Comparison of ENCODE assay signal across 17 cellular contexts in genomic region chr3:176967525-176967924, GRCh38.
DNase-seq lines count a peak whose midpoint lies in the region; ATAC-seq and TF ChIP-seq lines count a peak whose summit lies in the region.
"Had no signal": no experiment of that assay in that cellular context is flagged by ENCODE, and none has a peak within 500 bp of the region (broad histone marks: within the 10 kb centered on the region; RNA-seq: fewer than 3 reads in every experiment).

No MANE protein-coding gene starts in this region.

- H3K9me3 ChIP-seq in mammary epithelial cell (replicated peaks; ENCODE audit: insufficient read depth, low read length) = no peaks in the 10 kb centered on the region
- no peaks in the 10 kb centered on the region for H3K9me3 ChIP-seq in breast epithelium
- no peaks in the 10 kb centered on the region for H3K9me3 ChIP-seq in PC-9 (ENCODE audit: insufficient read depth, low read depth)
- H3K9me3 ChIP-seq in adrenal gland (replicated peaks in 1 of 3) = no peaks in the 10 kb centered on the region
- H3K9me3 ChIP-seq in MG63 = no peaks in the 10 kb centered on the region

- no peak overlapping the region for H3K4me3 ChIP-seq in mammary epithelial cell (replicated peaks in 1 of 3; ENCODE audit: insufficient read depth in 1 of 3, low read depth in 2 of 3, low read length in 3 of 3)
- H3K4me3 ChIP-seq in breast epithelium = no peak overlapping the region
- no peak overlapping the region for H3K4me3 ChIP-seq in PC-9
- no peak overlapping the region for H3K4me3 ChIP-seq in choroid plexus epithelial cell (ENCODE audit: low read depth, low read length)
- no peak overlapping the region for H3K4me3 ChIP-seq in adrenal gland
- H3K4me3 ChIP-seq in MG63 = no peak overlapping the region

- H3K27me3 ChIP-seq in mammary epithelial cell (ENCODE audit: insufficient read depth, low read length) (no peaks in the 10 kb centered on the region), breast epithelium (no peaks in the 10 kb centered on the region), PC-9 (ENCODE audit: insufficient read depth, low read depth) (no peaks in the 10 kb centered on the region), adrenal gland (no peaks in the 10 kb centered on the region), MG63 (no peaks in the 10 kb centered on the region)

- BruUV-seq in mammary epithelial cell (replicated peaks; lab: Mats Ljungman, UMichigan) (no TSS peak), PC-9 (replicated peaks; lab: Mats Ljungman, UMichigan) (no TSS peak)

- no peaks in the 10 kb centered on the region for H3F3A ChIP-seq in PC-9 (ENCODE audit: insufficient read depth, low read depth)

- H2AFZ ChIP-seq in mammary epithelial cell (ENCODE audit: low read depth, low read length) = no peak overlapping the region
- H2AFZ ChIP-seq in PC-9 = no peak overlapping the region

- dilution Hi-C loops in mammary epithelial cell (cut with HindIII; ENCODE audit: low sequenced_read_pairs) = no loop called here

- WGBS in mammary epithelial cell (ENCODE audit: low coverage, missing lambda C conversion rate) = 60% methylated on average over 2 of the region's 2 CpGs
- WGBS in adrenal gland, 4 donors = 81 to 90% (median 85%) methylated on average over 2 of the region's 2 CpGs

- H3K27ac ChIP-seq in mammary epithelial cell (ENCODE audit: insufficient read depth, low read depth, low read length) (no peak overlapping the region), breast epithelium (no peak overlapping the region), PC-9 (no peak overlapping the region), adrenal gland (no peak overlapping the region)
- H3K27ac ChIP-seq: 22Rv1, HL-60, KMS-11 had no signal

- no peak for ATAC-seq in GM21717 (IDR thresholded peaks at IDR 0.05; ENCODE audit: unreplicated experiment)

- TF ChIP-seq POLR2A in breast epithelium (IDR thresholded peaks at IDR 0.05) (no peak), adrenal gland (IDR thresholded peaks at IDR 0.05) (no peak)

- H3K9me2 ChIP-seq in PC-9 (ENCODE audit: insufficient read depth) = 0 out of 2 replicates have a peak, but pooled peaks cover 4% of the 10 kb centered on the region

- H3K79me2 ChIP-seq in mammary epithelial cell (ENCODE audit: insufficient read depth, low read length) (no peaks in the 10 kb centered on the region), PC-9 (ENCODE audit: low read depth) (no peaks in the 10 kb centered on the region)

- in situ Hi-C loops in mammary epithelial cell (cut with MboI; ENCODE audit: low sequenced_read_pairs in 2 of 2) = no loop called here

- no peak overlapping the region for H3K9ac ChIP-seq in mammary epithelial cell (ENCODE audit: insufficient read depth, low read length)
- H3K9ac ChIP-seq: KMS-11 had no signal

- intact Hi-C loops in mammary epithelial cell (cut with micrococcal nuclease) (no loop called here), breast epithelium (cut with DNase I; ENCODE audit: low total_unique reads) (no loop called here), PC-9 (cut with micrococcal nuclease; ENCODE audit: unreplicated experiment) (loop anchor here (10.0 kb wide), 1 partner anchor 387 kb away; no protein-coding TSS in a partner anchor), adrenal gland (cut with DNase I) (no loop called here)

- TF ChIP-seq CTCF in mammary epithelial cell (conservative IDR thresholded peaks at IDR 0.05 in 1 of 2, IDR thresholded peaks at IDR 0.05 in 1 of 2; ENCODE audit: extremely low read depth in 1 of 2, insufficient read depth in 1 of 2, low read depth in 1 of 2, low read length in 2 of 2) (no peak), breast epithelium (IDR thresholded peaks at IDR 0.05) (no peak), PC-9 (conservative IDR thresholded peaks at IDR 0.05) (no peak), choroid plexus epithelial cell (conservative IDR thresholded peaks at IDR 0.05; ENCODE audit: low read depth, low read length) (no peak), adrenal gland (IDR thresholded peaks at IDR 0.05) (no peak)

- H3K36me3 ChIP-seq in mammary epithelial cell (ENCODE audit: insufficient read depth, low read length) = no peaks in the 10 kb centered on the region
- H3K36me3 ChIP-seq in breast epithelium = no peaks in the 10 kb centered on the region
- no peaks in the 10 kb centered on the region for H3K36me3 ChIP-seq in PC-9 (ENCODE audit: low read depth)
- no peaks in the 10 kb centered on the region for H3K36me3 ChIP-seq in adrenal gland (replicated peaks in 1 of 2)
- H3K36me3 ChIP-seq in MG63 = no peaks in the 10 kb centered on the region

- H3K4me2 ChIP-seq in mammary epithelial cell (ENCODE audit: insufficient read depth, low read depth, low read length) = no peak overlapping the region
- H3K4me2 ChIP-seq in PC-9 = 0 out of 2 replicates have a peak overlapping the region, but pooled peaks have one; percentile 1
- H3K4me2 ChIP-seq: KMS-11 had no signal

- H3K4me1 ChIP-seq in mammary epithelial cell (ENCODE audit: insufficient read depth, low read length) (peaks cover 9% of the 10 kb centered on the region), breast epithelium (no peaks in the 10 kb centered on the region), PC-9 (replicated peaks; ENCODE audit: insufficient read depth) (peaks cover 9% of the 10 kb centered on the region), adrenal gland (replicated peaks in 1 of 2) (no peaks in the 10 kb centered on the region)

- DNase-seq in mammary epithelial cell (peak; percentile 41), breast epithelium (ENCODE audit: low spot score in 2 of 2) (no peak), PC-9 (peak; percentile 31 to 62), choroid plexus epithelial cell (ENCODE audit: low read depth) (peak; percentile 37), T-helper 9 cell (no peak), adrenal gland (no peak), MG63 (no peak)
- DNase-seq: COR-L47, DMS153, MV-4-11, NCI-H1417 treated with DMSO at 0.1 percent for 48 hours, NCI-H2029 treated with DMSO at 0.1 percent for 48 hours, Right ventricle myocardium superior had no signal

- POLR2A ChIA-PET in PC-9 (lab: Charles Lee; ENCODE audit: unreplicated experiment) = no interaction called here

- no peaks in the 10 kb centered on the region for H4K20me1 ChIP-seq in mammary epithelial cell (ENCODE audit: insufficient read depth, low read length)
- H4K20me1 ChIP-seq in PC-9 (ENCODE audit: insufficient read depth) = no peaks in the 10 kb centered on the region

- CTCF ChIA-PET in mammary epithelial cell (lab: Charles Lee; ENCODE audit: low non-redundant PET) (no interaction called here), PC-9 (lab: Charles Lee) (no interaction called here)

Comparison
In these comparisons a context has a peak if more than half of its experiments do, and no peak if none do; other contexts are left out.
1. DNase-seq: peak in mammary epithelial cell (single experiment), PC-9 (2 of 2) and choroid plexus epithelial cell (single experiment); none in breast epithelium (0 of 2), T-helper 9 cell (single experiment), adrenal gland (0 of 7) and MG63 (single experiment).